Comparison of ENCODE assay signal across 1 cellular context in the genomic region with DNA sequence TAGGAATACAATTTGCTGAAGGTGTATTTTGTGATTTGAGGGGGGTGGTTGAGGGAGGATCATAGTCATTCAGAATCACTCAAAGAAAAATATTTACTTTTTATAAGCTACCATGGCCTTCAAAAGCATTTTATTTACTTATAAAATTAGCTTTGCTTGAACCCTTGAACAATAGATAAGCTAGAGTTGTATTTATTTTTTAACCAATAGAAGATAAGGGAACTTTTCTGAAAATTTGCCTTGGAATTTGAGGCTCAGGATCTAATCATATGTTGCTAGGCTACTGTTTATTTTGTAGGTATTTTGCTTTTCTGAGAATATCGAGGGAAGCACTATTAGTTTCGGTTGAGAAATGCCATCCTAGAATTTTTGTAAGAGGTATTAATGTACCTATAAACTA.
TF ChIP-seq lines count a peak whose summit lies in the region.

No MANE protein-coding gene starts in this region.

TF ChIP-seq in HepG2, 621 proteins besides CTCF, POLR2A, EP300 and RAD21 (continued from another document and continues in another):
- TF ChIP-seq, protein P1, sequence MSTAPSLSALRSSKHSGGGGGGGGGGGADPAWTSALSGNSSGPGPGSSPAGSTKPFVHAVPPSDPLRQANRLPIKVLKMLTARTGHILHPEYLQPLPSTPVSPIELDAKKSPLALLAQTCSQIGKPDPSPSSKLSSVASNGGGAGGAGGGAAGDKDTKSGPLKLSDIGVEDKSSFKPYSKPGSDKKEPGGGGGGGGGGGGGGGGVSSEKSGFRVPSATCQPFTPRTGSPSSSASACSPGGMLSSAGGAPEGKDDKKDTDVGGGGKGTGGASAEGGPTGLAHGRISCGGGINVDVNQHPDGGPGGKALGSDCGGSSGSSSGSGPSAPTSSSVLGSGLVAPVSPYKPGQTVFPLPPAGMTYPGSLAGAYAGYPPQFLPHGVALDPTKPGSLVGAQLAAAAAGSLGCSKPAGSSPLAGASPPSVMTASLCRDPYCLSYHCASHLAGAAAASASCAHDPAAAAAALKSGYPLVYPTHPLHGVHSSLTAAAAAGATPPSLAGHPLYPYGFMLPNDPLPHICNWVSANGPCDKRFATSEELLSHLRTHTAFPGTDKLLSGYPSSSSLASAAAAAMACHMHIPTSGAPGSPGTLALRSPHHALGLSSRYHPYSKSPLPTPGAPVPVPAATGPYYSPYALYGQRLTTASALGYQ (CRISPR knock-in tag; IDR thresholded peaks at IDR 0.05), result 0 out of 2 replicates have a peak, but pooled peaks have one; percentile 45
- no peak for TF ChIP-seq TRIM24 (CRISPR knock-in tag; IDR thresholded peaks at IDR 0.05)
- TF ChIP-seq ZNF780A (CRISPR knock-in tag; IDR thresholded peaks at IDR 0.05), result no peak
- TF ChIP-seq ZNF136 (CRISPR knock-in tag; IDR thresholded peaks at IDR 0.05; ENCODE audit: low read depth), result no peak
- no peak for TF ChIP-seq SOX13 (IDR thresholded peaks at IDR 0.05)
- peak in 1 of 2 experiments; percentile 81; a peak in 2 of 4 replicates for TF ChIP-seq SOX13 (CRISPR knock-in tag; conservative IDR thresholded peaks at IDR 0.05 in 1 of 2, IDR thresholded peaks at IDR 0.05 in 1 of 2)
- no peak for TF ChIP-seq BHLHE40 (IDR thresholded peaks at IDR 0.05; ENCODE audit: low read length)
- no peak for TF ChIP-seq ZNF674 (CRISPR knock-in tag; IDR thresholded peaks at IDR 0.05; ENCODE audit: low read depth)
- peak; percentile 76 for TF ChIP-seq ISL2 (CRISPR knock-in tag; IDR thresholded peaks at IDR 0.05)
- TF ChIP-seq, protein P2, sequence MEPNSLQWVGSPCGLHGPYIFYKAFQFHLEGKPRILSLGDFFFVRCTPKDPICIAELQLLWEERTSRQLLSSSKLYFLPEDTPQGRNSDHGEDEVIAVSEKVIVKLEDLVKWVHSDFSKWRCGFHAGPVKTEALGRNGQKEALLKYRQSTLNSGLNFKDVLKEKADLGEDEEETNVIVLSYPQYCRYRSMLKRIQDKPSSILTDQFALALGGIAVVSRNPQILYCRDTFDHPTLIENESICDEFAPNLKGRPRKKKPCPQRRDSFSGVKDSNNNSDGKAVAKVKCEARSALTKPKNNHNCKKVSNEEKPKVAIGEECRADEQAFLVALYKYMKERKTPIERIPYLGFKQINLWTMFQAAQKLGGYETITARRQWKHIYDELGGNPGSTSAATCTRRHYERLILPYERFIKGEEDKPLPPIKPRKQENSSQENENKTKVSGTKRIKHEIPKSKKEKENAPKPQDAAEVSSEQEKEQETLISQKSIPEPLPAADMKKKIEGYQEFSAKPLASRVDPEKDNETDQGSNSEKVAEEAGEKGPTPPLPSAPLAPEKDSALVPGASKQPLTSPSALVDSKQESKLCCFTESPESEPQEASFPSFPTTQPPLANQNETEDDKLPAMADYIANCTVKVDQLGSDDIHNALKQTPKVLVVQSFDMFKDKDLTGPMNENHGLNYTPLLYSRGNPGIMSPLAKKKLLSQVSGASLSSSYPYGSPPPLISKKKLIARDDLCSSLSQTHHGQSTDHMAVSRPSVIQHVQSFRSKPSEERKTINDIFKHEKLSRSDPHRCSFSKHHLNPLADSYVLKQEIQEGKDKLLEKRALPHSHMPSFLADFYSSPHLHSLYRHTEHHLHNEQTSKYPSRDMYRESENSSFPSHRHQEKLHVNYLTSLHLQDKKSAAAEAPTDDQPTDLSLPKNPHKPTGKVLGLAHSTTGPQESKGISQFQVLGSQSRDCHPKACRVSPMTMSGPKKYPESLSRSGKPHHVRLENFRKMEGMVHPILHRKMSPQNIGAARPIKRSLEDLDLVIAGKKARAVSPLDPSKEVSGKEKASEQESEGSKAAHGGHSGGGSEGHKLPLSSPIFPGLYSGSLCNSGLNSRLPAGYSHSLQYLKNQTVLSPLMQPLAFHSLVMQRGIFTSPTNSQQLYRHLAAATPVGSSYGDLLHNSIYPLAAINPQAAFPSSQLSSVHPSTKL (CRISPR knock-in tag; IDR thresholded peaks at IDR 0.05), result peak; percentile 65; the same call in 1 of the 2 replicates
- TF ChIP-seq FOXJ3 (CRISPR knock-in tag; IDR thresholded peaks at IDR 0.05; ENCODE audit: borderline replicate concordance), result 0 out of 2 replicates have a peak, but pooled peaks have one; percentile 39
- TF ChIP-seq PAX8 (CRISPR knock-in tag; IDR thresholded peaks at IDR 0.05; ENCODE audit: borderline replicate concordance), result no peak
- peak; percentile 49; the same call in 1 of the 2 replicates for TF ChIP-seq HMG20B (CRISPR knock-in tag; conservative IDR thresholded peaks at IDR 0.05)
- no peak for TF ChIP-seq HOXA5 (CRISPR knock-in tag; IDR thresholded peaks at IDR 0.05)
- TF ChIP-seq, protein P3, sequence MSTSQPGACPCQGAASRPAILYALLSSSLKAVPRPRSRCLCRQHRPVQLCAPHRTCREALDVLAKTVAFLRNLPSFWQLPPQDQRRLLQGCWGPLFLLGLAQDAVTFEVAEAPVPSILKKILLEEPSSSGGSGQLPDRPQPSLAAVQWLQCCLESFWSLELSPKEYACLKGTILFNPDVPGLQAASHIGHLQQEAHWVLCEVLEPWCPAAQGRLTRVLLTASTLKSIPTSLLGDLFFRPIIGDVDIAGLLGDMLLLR (CRISPR knock-in tag; IDR thresholded peaks at IDR 0.05), result no peak
- TF ChIP-seq ZSCAN21 (CRISPR knock-in tag; IDR thresholded peaks at IDR 0.05; ENCODE audit: borderline replicate concordance), result no peak
- 0 out of 2 replicates have a peak, but pooled peaks have one; percentile 47 for TF ChIP-seq MIXL1 (CRISPR knock-in tag; IDR thresholded peaks at IDR 0.05)
- no peak for TF ChIP-seq PHF20 (CRISPR knock-in tag; IDR thresholded peaks at IDR 0.05)
- no peak for TF ChIP-seq BRCA1 (CRISPR knock-in tag; IDR thresholded peaks at IDR 0.05)
- TF ChIP-seq, protein P4, sequence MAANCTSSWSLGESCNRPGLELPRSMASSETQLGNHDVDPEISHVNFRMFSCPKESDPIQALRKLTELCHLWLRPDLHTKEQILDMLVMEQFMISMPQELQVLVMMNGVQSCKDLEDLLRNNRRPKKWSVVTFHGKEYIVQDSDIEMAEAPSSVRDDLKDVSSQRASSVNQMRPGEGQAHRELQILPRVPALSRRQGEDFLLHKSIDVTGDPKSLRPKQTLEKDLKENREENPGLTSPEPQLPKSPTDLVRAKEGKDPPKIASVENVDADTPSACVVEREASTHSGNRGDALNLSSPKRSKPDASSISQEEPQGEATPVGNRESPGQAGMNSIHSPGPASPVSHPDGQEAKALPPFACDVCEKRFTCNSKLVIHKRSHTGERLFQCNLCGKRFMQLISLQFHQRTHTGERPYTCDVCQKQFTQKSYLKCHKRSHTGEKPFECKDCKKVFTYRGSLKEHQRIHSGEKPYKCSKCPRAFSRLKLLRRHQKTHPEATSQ (CRISPR knock-in tag; IDR thresholded peaks at IDR 0.05; ENCODE audit: borderline replicate concordance), result no peak
- TF ChIP-seq, protein P5, sequence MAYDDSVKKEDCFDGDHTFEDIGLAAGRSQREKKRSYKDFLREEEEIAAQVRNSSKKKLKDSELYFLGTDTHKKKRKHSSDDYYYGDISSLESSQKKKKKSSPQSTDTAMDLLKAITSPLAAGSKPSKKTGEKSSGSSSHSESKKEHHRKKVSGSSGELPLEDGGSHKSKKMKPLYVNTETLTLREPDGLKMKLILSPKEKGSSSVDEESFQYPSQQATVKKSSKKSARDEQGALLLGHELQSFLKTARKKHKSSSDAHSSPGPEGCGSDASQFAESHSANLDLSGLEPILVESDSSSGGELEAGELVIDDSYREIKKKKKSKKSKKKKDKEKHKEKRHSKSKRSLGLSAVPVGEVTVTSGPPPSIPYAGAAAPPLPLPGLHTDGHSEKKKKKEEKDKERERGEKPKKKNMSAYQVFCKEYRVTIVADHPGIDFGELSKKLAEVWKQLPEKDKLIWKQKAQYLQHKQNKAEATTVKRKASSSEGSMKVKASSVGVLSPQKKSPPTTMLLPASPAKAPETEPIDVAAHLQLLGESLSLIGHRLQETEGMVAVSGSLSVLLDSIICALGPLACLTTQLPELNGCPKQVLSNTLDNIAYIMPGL (CRISPR knock-in tag; IDR thresholded peaks at IDR 0.05; ENCODE audit: borderline replicate concordance in 1 of 2, low read depth in 1 of 2), result no peak
- TF ChIP-seq ZNF432 (CRISPR knock-in tag; IDR thresholded peaks at IDR 0.05; ENCODE audit: borderline replicate concordance), result no peak
- TF ChIP-seq ZNF749 (CRISPR knock-in tag; IDR thresholded peaks at IDR 0.05; ENCODE audit: borderline replicate concordance), result no peak
- TF ChIP-seq TCF7L2 (IDR thresholded peaks at IDR 0.05; ENCODE audit: low read depth, low read length), result peak; percentile 48; the same call in 1 of the 2 replicates
- TF ChIP-seq, protein P6, sequence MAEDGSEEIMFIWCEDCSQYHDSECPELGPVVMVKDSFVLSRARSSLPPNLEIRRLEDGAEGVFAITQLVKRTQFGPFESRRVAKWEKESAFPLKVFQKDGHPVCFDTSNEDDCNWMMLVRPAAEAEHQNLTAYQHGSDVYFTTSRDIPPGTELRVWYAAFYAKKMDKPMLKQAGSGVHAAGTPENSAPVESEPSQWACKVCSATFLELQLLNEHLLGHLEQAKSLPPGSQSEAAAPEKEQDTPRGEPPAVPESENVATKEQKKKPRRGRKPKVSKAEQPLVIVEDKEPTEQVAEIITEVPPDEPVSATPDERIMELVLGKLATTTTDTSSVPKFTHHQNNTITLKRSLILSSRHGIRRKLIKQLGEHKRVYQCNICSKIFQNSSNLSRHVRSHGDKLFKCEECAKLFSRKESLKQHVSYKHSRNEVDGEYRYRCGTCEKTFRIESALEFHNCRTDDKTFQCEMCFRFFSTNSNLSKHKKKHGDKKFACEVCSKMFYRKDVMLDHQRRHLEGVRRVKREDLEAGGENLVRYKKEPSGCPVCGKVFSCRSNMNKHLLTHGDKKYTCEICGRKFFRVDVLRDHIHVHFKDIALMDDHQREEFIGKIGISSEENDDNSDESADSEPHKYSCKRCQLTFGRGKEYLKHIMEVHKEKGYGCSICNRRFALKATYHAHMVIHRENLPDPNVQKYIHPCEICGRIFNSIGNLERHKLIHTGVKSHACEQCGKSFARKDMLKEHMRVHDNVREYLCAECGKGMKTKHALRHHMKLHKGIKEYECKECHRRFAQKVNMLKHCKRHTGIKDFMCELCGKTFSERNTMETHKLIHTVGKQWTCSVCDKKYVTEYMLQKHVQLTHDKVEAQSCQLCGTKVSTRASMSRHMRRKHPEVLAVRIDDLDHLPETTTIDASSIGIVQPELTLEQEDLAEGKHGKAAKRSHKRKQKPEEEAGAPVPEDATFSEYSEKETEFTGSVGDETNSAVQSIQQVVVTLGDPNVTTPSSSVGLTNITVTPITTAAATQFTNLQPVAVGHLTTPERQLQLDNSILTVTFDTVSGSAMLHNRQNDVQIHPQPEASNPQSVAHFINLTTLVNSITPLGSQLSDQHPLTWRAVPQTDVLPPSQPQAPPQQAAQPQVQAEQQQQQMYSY (CRISPR knock-in tag; IDR thresholded peaks at IDR 0.05), result no peak
- TF ChIP-seq U2AF1 (optimal IDR thresholded peaks at IDR 0.05; ENCODE audit: low read depth, low read length), result no peak
- no peak for TF ChIP-seq ZNF670 (CRISPR knock-in tag; IDR thresholded peaks at IDR 0.05; ENCODE audit: borderline replicate concordance)
- peak; percentile 47; the same call in 1 of the 2 replicates for TF ChIP-seq HMG20A (CRISPR knock-in tag; IDR thresholded peaks at IDR 0.05; ENCODE audit: borderline replicate concordance)
- TF ChIP-seq KAT2B (IDR thresholded peaks at IDR 0.05; ENCODE audit: borderline replicate concordance, low read depth, low read length), result no peak
- TF ChIP-seq TBX3 (IDR thresholded peaks at IDR 0.05; ENCODE audit: borderline replicate concordance), result peak; percentile 69; the same call in 1 of the 2 replicates
- no peak for TF ChIP-seq FOXP1 (IDR thresholded peaks at IDR 0.05)
- peak; percentile 55; the same call in 1 of the 2 replicates for TF ChIP-seq FOXP1 (CRISPR knock-in tag; IDR thresholded peaks at IDR 0.05)
- TF ChIP-seq, protein P7, sequence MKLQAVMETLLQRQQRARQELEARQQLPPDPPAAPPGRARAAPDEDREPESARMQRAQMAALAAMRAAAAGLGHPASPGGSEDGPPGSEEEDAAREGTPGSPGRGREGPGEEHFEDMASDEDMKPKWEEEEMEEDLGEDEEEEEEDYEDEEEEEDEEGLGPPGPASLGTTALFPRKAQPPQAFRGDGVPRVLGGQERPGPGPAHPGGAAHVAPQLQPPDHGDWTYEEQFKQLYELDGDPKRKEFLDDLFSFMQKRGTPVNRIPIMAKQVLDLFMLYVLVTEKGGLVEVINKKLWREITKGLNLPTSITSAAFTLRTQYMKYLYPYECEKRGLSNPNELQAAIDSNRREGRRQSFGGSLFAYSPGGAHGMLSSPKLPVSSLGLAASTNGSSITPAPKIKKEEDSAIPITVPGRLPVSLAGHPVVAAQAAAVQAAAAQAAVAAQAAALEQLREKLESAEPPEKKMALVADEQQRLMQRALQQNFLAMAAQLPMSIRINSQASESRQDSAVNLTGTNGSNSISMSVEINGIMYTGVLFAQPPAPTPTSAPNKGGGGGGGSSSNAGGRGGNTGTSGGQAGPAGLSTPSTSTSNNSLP (IDR thresholded peaks at IDR 0.05; ENCODE audit: low read depth, low read length), result peak; percentile 57; the same call in 1 of the 2 replicates
- TF ChIP-seq SNRNP70 (IDR thresholded peaks at IDR 0.05; ENCODE audit: low read depth, low read length), result no peak
- no peak for TF ChIP-seq HNRNPUL1 (IDR thresholded peaks at IDR 0.05; ENCODE audit: low read depth, low read length)
- TF ChIP-seq, protein P8, sequence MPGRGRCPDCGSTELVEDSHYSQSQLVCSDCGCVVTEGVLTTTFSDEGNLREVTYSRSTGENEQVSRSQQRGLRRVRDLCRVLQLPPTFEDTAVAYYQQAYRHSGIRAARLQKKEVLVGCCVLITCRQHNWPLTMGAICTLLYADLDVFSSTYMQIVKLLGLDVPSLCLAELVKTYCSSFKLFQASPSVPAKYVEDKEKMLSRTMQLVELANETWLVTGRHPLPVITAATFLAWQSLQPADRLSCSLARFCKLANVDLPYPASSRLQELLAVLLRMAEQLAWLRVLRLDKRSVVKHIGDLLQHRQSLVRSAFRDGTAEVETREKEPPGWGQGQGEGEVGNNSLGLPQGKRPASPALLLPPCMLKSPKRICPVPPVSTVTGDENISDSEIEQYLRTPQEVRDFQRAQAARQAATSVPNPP (CRISPR knock-in tag; IDR thresholded peaks at IDR 0.05), result no peak
- peak; percentile 87 for TF ChIP-seq SIX1 (CRISPR knock-in tag; IDR thresholded peaks at IDR 0.05; ENCODE audit: borderline replicate concordance)
- TF ChIP-seq HNF4A (CRISPR knock-in tag; IDR thresholded peaks at IDR 0.05), result no peak
- TF ChIP-seq ZNF572 (CRISPR knock-in tag; IDR thresholded peaks at IDR 0.05), result no peak
- no peak for TF ChIP-seq KLF9 (CRISPR knock-in tag; IDR thresholded peaks at IDR 0.05; ENCODE audit: low read depth)
